Comparison of ENCODE assay signal across 24 cellular contexts in the genomic region with DNA sequence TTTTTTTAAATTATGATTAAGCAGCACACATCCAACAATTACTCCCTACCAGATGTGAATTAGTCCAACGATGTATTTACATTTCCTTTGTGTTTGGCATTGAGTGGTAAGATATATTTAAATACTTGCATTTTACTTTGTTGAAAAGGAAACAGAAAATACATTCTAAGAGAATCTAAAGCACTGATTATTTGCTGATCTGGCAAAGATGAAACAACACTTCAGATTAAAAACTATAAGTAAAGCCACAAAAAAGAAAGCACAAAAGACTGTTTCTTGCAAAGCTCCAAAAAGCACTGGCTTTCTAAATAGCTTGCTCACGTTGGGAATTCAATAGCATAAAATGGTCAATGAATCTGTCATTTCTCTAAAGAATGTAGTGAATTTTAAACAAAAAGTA.
"Had no signal": no experiment of that assay in that cellular context is flagged by ENCODE, and none has a peak within 500 bp of the region (broad histone marks: within the 10 kb centered on the region; RNA-seq: fewer than 3 reads in every experiment).

No MANE protein-coding gene starts in this region.

- H3K4me3 ChIP-seq: left ventricle myocardium inferior, lung, mucosa of descending colon, ovary, right atrium auricular region, skin epidermis, stomach, testis, thyroid gland, transverse colon, upper lobe of left lung, vagina had no signal

- H3K27me3 ChIP-seq: ovary, right atrium auricular region, stomach, testis, thyroid gland, transverse colon, upper lobe of left lung, vagina had no signal

- H3K36me3 ChIP-seq: left ventricle myocardium inferior, ovary, right atrium auricular region, stomach, thyroid gland, transverse colon, upper lobe of left lung, vagina had no signal

- DNase-seq: hypothalamus; immature natural killer cell; left ventricle myocardium inferior; midbrain; mucosa of descending colon; naive thymus-derived CD4-positive, alpha-beta T cell; ovary; stimulated activated CD4-positive, alpha-beta T cell treated with anti-CD3 and anti-CD28 coated beads, Interleukin-12 subunit alpha, Interleukin-12 subunit beta, amount 100 ng/mL, for 4 hours; stimulated activated CD4-positive, alpha-beta T cell treated with anti-CD3 and anti-CD28 coated beads, Interleukin-15, amount 100 ng/mL, for 24 hours; stimulated activated CD4-positive, alpha-beta T cell treated with anti-CD3 and anti-CD28 coated beads, Interleukin-2, amount 100 ng/mL, for 24 hours; stimulated activated CD4-positive, alpha-beta T cell treated with anti-CD3 and anti-CD28 coated beads, Interleukin-4, amount 100 ng/mL, for 1 hour; stimulated activated naive B cell treated with anti-CD40 and anti-IgM and Interleukin-4, amounts not matched to agents 10 μg/mL and 1 μg/mL and 100 μg/mL, for 72 hours; stimulated activated naive CD8-positive, alpha-beta T cell treated with anti-CD3 and anti-CD28 coated beads, Interleukin-15, Interleukin-2, amounts not matched to agents 100 U/mL and 50 U/mL, for 24 hours; stomach; testis; thyroid gland; transverse colon; upper lobe of left lung had no signal

- H3K4me1 ChIP-seq: left ventricle myocardium inferior, right atrium auricular region, stomach, testis, thyroid gland, transverse colon, upper lobe of left lung, vagina had no signal

- H3K27ac ChIP-seq: left ventricle myocardium inferior, ovary, right atrium auricular region, skin epidermis, stomach, testis, thyroid gland, transverse colon, upper lobe of left lung, vagina had no signal

- ATAC-seq: mucosa of descending colon; naive thymus-derived CD4-positive, alpha-beta T cell; natural killer cell treated with Interleukin-12 subunit alpha and Interleukin-12 subunit beta and Interleukin-15 and Interleukin-18, amount 100 ng/mL, for 72 hours; sciatic nerve; stimulated activated naive B cell treated with anti-CD40 and anti-IgM and Interleukin-4, amounts not matched to agents 10 μg/mL and 1 μg/mL and 100 μg/mL, for 72 hours; stimulated activated naive CD8-positive, alpha-beta T cell treated with anti-CD3 and anti-CD28 coated beads, Interleukin-15, Interleukin-2, amounts not matched to agents 100 U/mL and 50 U/mL, for 24 hours had no signal

- H3K9me3 ChIP-seq: mucosa of descending colon, ovary, right atrium auricular region, testis, thyroid gland, transverse colon, upper lobe of left lung, vagina had no signal
